Comparison of ENCODE assay signal across 9 cellular contexts in the genomic region with DNA sequence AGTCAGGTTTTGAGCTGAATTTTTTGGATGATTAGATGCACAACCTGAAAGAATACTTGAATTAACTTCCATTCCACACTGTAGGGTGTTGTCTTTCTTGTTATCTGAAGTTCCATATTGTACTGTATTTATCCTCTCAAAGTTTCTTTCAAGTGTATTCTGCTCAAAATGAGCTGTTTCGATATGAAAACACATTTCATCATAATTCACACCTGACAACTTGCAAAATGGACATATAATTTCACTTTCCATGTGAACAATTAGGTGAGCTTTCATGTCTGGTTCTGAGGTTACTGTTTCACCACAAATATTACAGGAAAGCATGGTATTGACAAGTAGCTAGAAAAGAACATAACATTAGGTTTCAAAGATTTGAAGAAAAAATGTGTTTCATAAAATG. TPM values are rescaled to one million over a fixed set of nuclear protein-coding genes. Genes with fewer than 3 reads are reported as not detected.
DNase-seq lines count a peak whose midpoint lies in the region; ATAC-seq and TF ChIP-seq lines count a peak whose summit lies in the region.
"Had no signal": no experiment of that assay in that cellular context is flagged by ENCODE, and none has a peak within 500 bp of the region (broad histone marks: within the 10 kb centered on the region; RNA-seq: fewer than 3 reads in every experiment).

No MANE protein-coding gene starts in this region.

- peak; percentile 43 for ATAC-seq in GM18909 (IDR thresholded peaks at IDR 0.05; ENCODE audit: poor library complexity, unreplicated experiment)
- peak; percentile 32 for ATAC-seq in HG02763 (IDR thresholded peaks at IDR 0.05; ENCODE audit: unreplicated experiment)
- ATAC-seq in T-helper 17 cell: no peak
- ATAC-seq in upper lobe of left lung (ENCODE audit: low FRiP score in 2 of 2): no peak

- no peak for TF ChIP-seq CTCF in upper lobe of left lung (IDR thresholded peaks at IDR 0.05)

- H3K4me3 ChIP-seq in neuron (ENCODE audit: low read length) (peak overlapping the region; percentile 3), upper lobe of left lung (no peak overlapping the region)

- H3K27me3 Mint-ChIP-seq in T-helper 17 cell: peaks cover 14% of the 10 kb centered on the region

- peaks cover 7% of the 10 kb centered on the region for H3K36me3 ChIP-seq in neuron (ENCODE audit: insufficient read depth, low read length)
- H3K36me3 ChIP-seq in upper lobe of left lung: peaks cover 0 to 3% (median 0%) of the 10 kb centered on the region in 4 donors
- H3K36me3 ChIP-seq: cardiac muscle cell had no signal

- H3K27me3 ChIP-seq in neuron (ENCODE audit: insufficient read depth, low read length): no peaks in the 10 kb centered on the region
- H3K27me3 ChIP-seq in upper lobe of left lung: no peaks in the 10 kb centered on the region
- H3K27me3 ChIP-seq: cardiac muscle cell had no signal

- 41 to 62% methylated on average over 1 of the region's 1 CpG for WGBS in upper lobe of left lung, 2 donors

- H3K4me1 Mint-ChIP-seq in T-helper 17 cell: peaks cover 44% of the 10 kb centered on the region

- TF ChIP-seq POLR2A in upper lobe of left lung (IDR thresholded peaks at IDR 0.05): no peak

- TF ChIP-seq EP300 in upper lobe of left lung (IDR thresholded peaks at IDR 0.05): no peak

- no peaks in the 10 kb centered on the region for H3K9me3 ChIP-seq in T-helper 17 cell (ENCODE audit: control insufficient read depth, low read length, poor library complexity, severe bottlenecking)
- H3K9me3 ChIP-seq in neuron (ENCODE audit: low read length): no peaks in the 10 kb centered on the region
- no peaks in the 10 kb centered on the region for H3K9me3 ChIP-seq in upper lobe of left lung

- DNase-seq in T-helper 17 cell (no peak), NCI-H187 treated with DMSO at 0.1 percent for 48 hours (lab: John Stamatoyannopoulos, UW) (no peak), upper lobe of left lung (no peak), NCI-H345 (lab: John Stamatoyannopoulos, UW) (no peak)
- DNase-seq: NCI-H1436 had no signal

- H3K27ac Mint-ChIP-seq in T-helper 17 cell: peak overlapping the region; percentile 95

- no peak overlapping the region for H2AFZ ChIP-seq in neuron (ENCODE audit: low read depth, low read length)

- H3K36me3 Mint-ChIP-seq in T-helper 17 cell (ENCODE audit: low read depth): peaks cover 10% of the 10 kb centered on the region

- H3K4me1 ChIP-seq in neuron (ENCODE audit: insufficient read depth, low read length): peaks cover 25% of the 10 kb centered on the region
- H3K4me1 ChIP-seq in upper lobe of left lung: peaks cover 16 to 31% (median 23%) of the 10 kb centered on the region in 4 donors

- H3K27ac ChIP-seq in upper lobe of left lung: no peak overlapping the region

- H3K4me3 Mint-ChIP-seq in T-helper 17 cell: no peak overlapping the region

RNA-seq across cellular contexts. Expression of gene ZUP1, which starts 1.7 kb away (rescaled TPM):
- total RNA-seq in T-helper 17 cell: 10 to 100 TPM; 12.9 to 18.0 TPM
- total RNA-seq in upper lobe of left lung: 10 to 100 TPM in 2 of 6 donors, 1 to 10 TPM in 4; 4.6 to 17.8 (median 9.5) TPM

RNA-seq across cellular contexts. Expression of gene KPNA5, which starts 14.1 kb away (rescaled TPM):
- total RNA-seq in T-helper 17 cell (10 to 100 TPM; 32.7 to 36.3 TPM), upper lobe of left lung (10 to 100 TPM in 3 of 6 donors, 1 to 10 TPM in 3; 3.1 to 20.1 (median 9.2) TPM)

RNA-seq across cellular contexts. Expression of gene RSPH4A, which starts 50.6 kb away (rescaled TPM):
- under 1 TPM; 0.60 to 0.67 TPM for total RNA-seq in T-helper 17 cell
- 10 to 100 TPM in 2 of 6 donors, 1 to 10 TPM in 4; 1.2 to 28.7 (median 4.7) TPM for total RNA-seq in upper lobe of left lung

Comparison
In these comparisons a context has a peak if more than half of its experiments do, and no peak if none do; other contexts are left out.
1. ATAC-seq: peak in GM18909 (single experiment) and HG02763 (single experiment); none in T-helper 17 cell (single experiment) and upper lobe of left lung (0 of 2).